ENCODE assay signal across 24 cellular contexts in genomic region chr11:23954730-23955129, GRCh38.
"Had no signal": no experiment of that assay in that cellular context is flagged by ENCODE, and none has a peak within 500 bp of the region (broad histone marks: within the 10 kb centered on the region; RNA-seq: fewer than 3 reads in every experiment).

No MANE protein-coding gene starts in this region.

- H3K36me3 ChIP-seq: esophagus muscularis mucosa, esophagus squamous epithelium, gastrocnemius medialis, gastroesophageal sphincter, heart left ventricle, heart right ventricle had no signal

- H3K27ac ChIP-seq: colonic mucosa, coronary artery, dorsolateral prefrontal cortex, epithelial cell of prostate, esophagus muscularis mucosa, esophagus squamous epithelium, foreskin keratinocyte, gastrocnemius medialis, gastroesophageal sphincter, heart left ventricle, heart right ventricle had no signal

- H3K27me3 ChIP-seq: colonic mucosa, dorsolateral prefrontal cortex, esophagus muscularis mucosa, esophagus squamous epithelium, foreskin keratinocyte, gastrocnemius medialis, gastroesophageal sphincter, heart left ventricle, heart right ventricle had no signal

- H3K4me3 ChIP-seq: colonic mucosa, coronary artery, dorsolateral prefrontal cortex, esophagus muscularis mucosa, esophagus squamous epithelium, gastrocnemius medialis, gastroesophageal sphincter, heart left ventricle, heart right ventricle had no signal

- ATAC-seq: effector memory CD8-positive, alpha-beta T cell; esophagus mucosa; foreskin keratinocyte; gastrocnemius medialis; gastroesophageal sphincter; heart left ventricle; heart right ventricle had no signal

- H3K9me3 ChIP-seq: colonic mucosa, esophagus muscularis mucosa, esophagus squamous epithelium, gastrocnemius medialis, gastroesophageal sphincter, heart left ventricle, heart right ventricle had no signal

- H3K4me1 ChIP-seq: colonic mucosa, esophagus muscularis mucosa, esophagus squamous epithelium, foreskin keratinocyte, gastrocnemius medialis, gastroesophageal sphincter, heart left ventricle, heart right ventricle had no signal

- DNase-seq: colonic mucosa; cortex of kidney; dermis blood vessel endothelial cell; dorsolateral prefrontal cortex; effector CD4-positive, alpha-beta T cell; effector CD8-positive, alpha-beta T cell; effector memory CD4-positive, alpha-beta T cell; effector memory CD8-positive, alpha-beta T cell; endodermal cell; erythroblast; esophagus squamous epithelium; foreskin fibroblast; foreskin keratinocyte; foreskin melanocyte; gastrocnemius medialis; glutamatergic neuron; head of caudate nucleus; heart left ventricle; heart right ventricle had no signal
